8 cellular contexts compared by ENCODE assay signal in genomic region chr14:34540181-34541059, GRCh38. TPM values are rescaled to one million over a fixed set of nuclear protein-coding genes. Genes with fewer than 3 reads are reported as not detected.
DNase-seq lines count a peak whose midpoint lies in the region; ATAC-seq and TF ChIP-seq lines count a peak whose summit lies in the region.
"Not testable (repeated sequence)": the region's sequence is repeated elsewhere in the genome, so short reads cannot be mapped to it uniquely, and the experiment has no call there.

No MANE protein-coding gene starts in this region.

- intact Hi-C loops in HCT116 (cut with micrococcal nuclease): not testable (repeated sequence)

- CTCF ChIA-PET in AG04450 (lab: Charles Lee); HCT116 (lab: Charles Lee): not testable (repeated sequence)

- POLR2A ChIA-PET in AG04450 (lab: Yijun Ruan, JAX); HCT116 (lab: Charles Lee): not testable (repeated sequence)

- H3K4me2 ChIP-seq in HCT116 (ENCODE audit: low read length): peak overlapping the region; percentile 81

- TF ChIP-seq RAD21 in HCT116 (IDR thresholded peaks at IDR 0.05; ENCODE audit: low read depth): not testable (repeated sequence)

- not testable (repeated sequence) for TF ChIP-seq CTCF in AG04450 (IDR thresholded peaks at IDR 0.05; ENCODE audit: low read depth, low read length); HCT116 (IDR thresholded peaks at IDR 0.05 in 2 of 3, conservative IDR thresholded peaks at IDR 0.05 in 1 of 3; ENCODE audit: borderline replicate concordance in 1 of 3, insufficient read depth in 1 of 3, low read depth in 2 of 3, low read length in 2 of 3)

- H3K4me3 Mint-ChIP-seq in activated naive CD8-positive, alpha-beta T cell: peak overlapping the region; percentile 98
- H3K4me3 Mint-ChIP-seq in natural killer cell treated with Interleukin-12 subunit alpha and Interleukin-12 subunit beta and Interleukin-15 and Interleukin-18, amount 100 ng/mL, for 72 hours: peak overlapping the region; percentile 99
- peak overlapping the region; percentile 99 for H3K4me3 Mint-ChIP-seq in stimulated activated naive B cell treated with anti-CD40 and anti-IgM and Interleukin-4, amounts not matched to agents 10 μg/mL and 1 μg/mL and 100 μg/mL, for 72 hours

- peaks cover 3 to 16% of the 10 kb centered on the region in 2 experiments; a peak in 3 of 4 replicates for H3K36me3 ChIP-seq in HCT116 (ENCODE audit: control insufficient read depth in 1 of 2, insufficient read depth in 2 of 2, low read length in 2 of 2)
- H3K36me3 ChIP-seq in ectodermal cell (ENCODE audit: control insufficient read depth, insufficient read depth, low read length); iPS-15b (ENCODE audit: control insufficient read depth, insufficient read depth, low read length): not testable (repeated sequence)

- H3K9ac ChIP-seq in HCT116 (ENCODE audit: low read length): peak overlapping the region; percentile 95
- not testable (repeated sequence) for H3K9ac ChIP-seq in iPS-15b (ENCODE audit: low read depth, low read length)

- not testable (repeated sequence) for H3K9me2 ChIP-seq in HCT116 (ENCODE audit: insufficient read depth)

- not testable (repeated sequence) for DNase-seq in AG04450 (ENCODE audit: low read depth, low spot score); HCT116 (ENCODE audit: low read depth, low spot score); natural killer cell treated with Interleukin-12 subunit alpha and Interleukin-12 subunit beta and Interleukin-15 and Interleukin-18, amount 100 ng/mL, for 72 hours (ENCODE audit: low spot score); stimulated activated naive B cell treated with anti-CD40 and anti-IgM and Interleukin-4, amounts not matched to agents 10 μg/mL and 1 μg/mL and 100 μg/mL, for 72 hours
- peak; percentile 10 for DNase-seq in SK-N-DZ (ENCODE audit: low spot score)

- H3K27ac ChIP-seq in AG04450 (ENCODE audit: low read depth, low read length) (peak overlapping the region; percentile 11), HCT116 (ENCODE audit: low read depth, low read length) (peak overlapping the region; percentile 22; the same call in 1 of the 2 replicates)
- H3K27ac ChIP-seq in ectodermal cell (ENCODE audit: insufficient read depth, low read depth, low read length, poor library complexity, severe bottlenecking): not testable (repeated sequence)

- not testable (repeated sequence) for TF ChIP-seq POLR2A in HCT116 (IDR thresholded peaks at IDR 0.05; ENCODE audit: borderline replicate concordance, extremely low read depth, insufficient read depth, insufficient read length)

- peaks cover 6 to 11% of the 10 kb centered on the region in 2 experiments; a peak in 3 of 4 replicates for H3K4me1 ChIP-seq in HCT116 (ENCODE audit: control insufficient read depth in 1 of 2, insufficient read depth in 2 of 2, low read length in 2 of 2)
- H3K4me1 ChIP-seq in ectodermal cell (ENCODE audit: control insufficient read depth, insufficient read depth, low read length); iPS-15b (ENCODE audit: control insufficient read depth, insufficient read depth, low read length): not testable (repeated sequence)

- peaks cover 27% of the 10 kb centered on the region for H3K79me2 ChIP-seq in HCT116 (ENCODE audit: insufficient read depth, low read length)

- not testable (repeated sequence) for ATAC-seq in HCT116; natural killer cell treated with Interleukin-12 subunit alpha and Interleukin-12 subunit beta and Interleukin-15 and Interleukin-18, amount 100 ng/mL, for 72 hours; stimulated activated naive B cell treated with anti-CD40 and anti-IgM and Interleukin-4, amounts not matched to agents 10 μg/mL and 1 μg/mL and 100 μg/mL, for 72 hours (replicated peaks)

- H3K27me3 ChIP-seq in AG04450 (ENCODE audit: control insufficient read depth, insufficient read depth, low read length); HCT116 (ENCODE audit: insufficient read depth, low read length); ectodermal cell (ENCODE audit: control insufficient read depth, insufficient read depth, low read length, poor library complexity, severe bottlenecking); iPS-15b (ENCODE audit: control insufficient read depth, insufficient read depth, low read length): not testable (repeated sequence)

- H2AFZ ChIP-seq in HCT116 (ENCODE audit: low read depth, low read length, poor library complexity, severe bottlenecking): not testable (repeated sequence)

- not testable (repeated sequence) for H3K9me3 Mint-ChIP-seq in activated naive CD8-positive, alpha-beta T cell (ENCODE audit: low read depth); natural killer cell treated with Interleukin-12 subunit alpha and Interleukin-12 subunit beta and Interleukin-15 and Interleukin-18, amount 100 ng/mL, for 72 hours; stimulated activated naive B cell treated with anti-CD40 and anti-IgM and Interleukin-4, amounts not matched to agents 10 μg/mL and 1 μg/mL and 100 μg/mL, for 72 hours

- WGBS in ectodermal cell, 2 experiments: 92 to 94% methylated on average over 13 of the region's 19 CpGs

- peak overlapping the region; percentile 96 for H3K27ac Mint-ChIP-seq in activated naive CD8-positive, alpha-beta T cell
- peak overlapping the region; percentile 99 for H3K27ac Mint-ChIP-seq in natural killer cell treated with Interleukin-12 subunit alpha and Interleukin-12 subunit beta and Interleukin-15 and Interleukin-18, amount 100 ng/mL, for 72 hours
- peak overlapping the region; percentile 100 for H3K27ac Mint-ChIP-seq in stimulated activated naive B cell treated with anti-CD40 and anti-IgM and Interleukin-4, amounts not matched to agents 10 μg/mL and 1 μg/mL and 100 μg/mL, for 72 hours

- H3K4me3 ChIP-seq in AG04450 (ENCODE audit: low read depth, low read length) (peak overlapping the region; percentile 97), HCT116 (replicated peaks in 1 of 2; ENCODE audit: low read depth in 1 of 2, low read length in 2 of 2) (peak overlapping the region; percentile 71 to 91), ectodermal cell (ENCODE audit: insufficient read depth, low read depth, low read length) (peak overlapping the region; percentile 81), iPS-15b (ENCODE audit: low read depth, low read length) (peak overlapping the region; percentile 96)

- H4K20me1 ChIP-seq in HCT116 (ENCODE audit: insufficient read depth): not testable (repeated sequence)

- peaks cover 29% of the 10 kb centered on the region for H3K4me1 Mint-ChIP-seq in activated naive CD8-positive, alpha-beta T cell (ENCODE audit: low read depth)
- H3K4me1 Mint-ChIP-seq in natural killer cell treated with Interleukin-12 subunit alpha and Interleukin-12 subunit beta and Interleukin-15 and Interleukin-18, amount 100 ng/mL, for 72 hours (ENCODE audit: low read depth in 2 of 2): peaks cover 11 to 18% of the 10 kb centered on the region in 2 donors
- H3K4me1 Mint-ChIP-seq in stimulated activated naive B cell treated with anti-CD40 and anti-IgM and Interleukin-4, amounts not matched to agents 10 μg/mL and 1 μg/mL and 100 μg/mL, for 72 hours: peaks cover 9 to 18% of the 10 kb centered on the region in 2 donors

- RAD21 ChIA-PET in HCT116 (lab: Charles Lee; ENCODE audit: low non-redundant PET in 1 of 2, low total read pairs in 2 of 2, uncharacterized antibody in 2 of 2, unreplicated experiment in 2 of 2): not testable (repeated sequence)

- TSS peak; percentile 90 for BruUV-seq in HCT116 (replicated peaks; lab: Mats Ljungman, UMichigan)

- H3K9me3 ChIP-seq in AG04450 (ENCODE audit: control insufficient read depth, insufficient read depth, low read length); HCT116 (ENCODE audit: control insufficient read depth in 1 of 2, insufficient read depth in 1 of 2, low read depth in 1 of 2, low read length in 2 of 2); ectodermal cell (ENCODE audit: control insufficient read depth, low read length); iPS-15b (ENCODE audit: control insufficient read depth, insufficient read depth, low read length): not testable (repeated sequence)

- not testable (repeated sequence) for H3K36me3 Mint-ChIP-seq in activated naive CD8-positive, alpha-beta T cell; natural killer cell treated with Interleukin-12 subunit alpha and Interleukin-12 subunit beta and Interleukin-15 and Interleukin-18, amount 100 ng/mL, for 72 hours; stimulated activated naive B cell treated with anti-CD40 and anti-IgM and Interleukin-4, amounts not matched to agents 10 μg/mL and 1 μg/mL and 100 μg/mL, for 72 hours

- H3K27me3 Mint-ChIP-seq in activated naive CD8-positive, alpha-beta T cell; natural killer cell treated with Interleukin-12 subunit alpha and Interleukin-12 subunit beta and Interleukin-15 and Interleukin-18, amount 100 ng/mL, for 72 hours; stimulated activated naive B cell treated with anti-CD40 and anti-IgM and Interleukin-4, amounts not matched to agents 10 μg/mL and 1 μg/mL and 100 μg/mL, for 72 hours: not testable (repeated sequence)

RNA-seq across cellular contexts. Expression of gene EAPP, which starts 0.9 kb away (rescaled TPM):
- polyA plus RNA-seq in AG04450 (2011; rRNA removed): 47.9 and 66.8 TPM in 2 replicates
- 20.7 and 31.0 TPM in 2 replicates for polyA minus RNA-seq in AG04450 (2011; rRNA and poly(A)+ RNA removed)
- 32.2 TPM for total RNA-seq in HCT116 (2021; ENCODE audit: unreplicated experiment)
- 25.0 and 31.1 TPM in 2 replicates for polyA plus RNA-seq in HCT116 (2012)
- 67.6 and 81.4 TPM in 2 replicates for polyA plus RNA-seq in SK-N-DZ (2014; cell fraction: cytosol; rRNA removed)
- 23.0 and 29.4 TPM in 2 replicates for polyA plus RNA-seq in SK-N-DZ (2014; cell fraction: nucleus; rRNA removed)
- polyA plus RNA-seq in ectodermal cell (2013, experiment 1 of 4): 48.9 TPM
- polyA plus RNA-seq in ectodermal cell (2013, experiment 2 of 4): 56.0 TPM
- 48.4 TPM for polyA plus RNA-seq in ectodermal cell (2013, experiment 3 of 4)
- 59.1 TPM for polyA plus RNA-seq in ectodermal cell (2013, experiment 4 of 4)
- total RNA-seq in natural killer cell treated with Interleukin-12 subunit alpha and Interleukin-12 subunit beta and Interleukin-15 and Interleukin-18, amount 100 ng/mL, for 72 hours: 10 to 100 TPM; 15.4 to 21.4 TPM
